ENCODE assay signal across 7 cellular contexts in the genomic region with DNA sequence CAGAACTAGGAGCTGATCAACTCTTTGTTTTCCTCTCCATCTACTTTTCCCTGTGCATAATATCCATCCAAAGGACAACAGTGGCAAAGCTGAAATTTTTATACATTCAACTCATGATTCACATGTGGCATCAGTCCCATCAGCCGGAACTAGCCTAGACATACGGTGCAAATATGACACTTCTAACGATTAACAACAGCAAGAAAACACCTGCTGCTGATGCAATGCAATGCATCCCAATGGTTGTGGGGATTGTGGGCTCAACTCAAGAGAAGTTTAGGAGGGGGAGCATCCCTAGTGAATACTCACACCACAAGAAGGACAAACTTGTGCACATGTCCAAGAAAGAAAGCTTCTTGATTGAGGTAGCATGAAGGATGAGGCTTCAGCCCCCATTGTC.
"Had no signal": no experiment of that assay in that cellular context is flagged by ENCODE, and none has a peak within 500 bp of the region (broad histone marks: within the 10 kb centered on the region; RNA-seq: fewer than 3 reads in every experiment).

No MANE protein-coding gene starts in this region.

- H3K9me3 Mint-ChIP-seq: HFFc6 had no signal

- H3K27ac Mint-ChIP-seq: HFFc6 had no signal

- H3K9me3 ChIP-seq: HAP-1 had no signal

- H3K36me3 ChIP-seq: HAP-1 had no signal

- H3K4me1 ChIP-seq: HAP-1 had no signal

- H2AFZ ChIP-seq: GM23248 had no signal

- H3K4me3 Mint-ChIP-seq: HFFc6 had no signal

- H3K4me3 ChIP-seq: GM23248, HAP-1 had no signal

- ATAC-seq: HCT116 had no signal

- DNase-seq: GM23248, GOT3, H7, HFFc6, IMR-90 had no signal

- H3K9ac ChIP-seq: GM23248 had no signal

- H3K27ac ChIP-seq: GM23248 had no signal
